In the genomic region with DNA sequence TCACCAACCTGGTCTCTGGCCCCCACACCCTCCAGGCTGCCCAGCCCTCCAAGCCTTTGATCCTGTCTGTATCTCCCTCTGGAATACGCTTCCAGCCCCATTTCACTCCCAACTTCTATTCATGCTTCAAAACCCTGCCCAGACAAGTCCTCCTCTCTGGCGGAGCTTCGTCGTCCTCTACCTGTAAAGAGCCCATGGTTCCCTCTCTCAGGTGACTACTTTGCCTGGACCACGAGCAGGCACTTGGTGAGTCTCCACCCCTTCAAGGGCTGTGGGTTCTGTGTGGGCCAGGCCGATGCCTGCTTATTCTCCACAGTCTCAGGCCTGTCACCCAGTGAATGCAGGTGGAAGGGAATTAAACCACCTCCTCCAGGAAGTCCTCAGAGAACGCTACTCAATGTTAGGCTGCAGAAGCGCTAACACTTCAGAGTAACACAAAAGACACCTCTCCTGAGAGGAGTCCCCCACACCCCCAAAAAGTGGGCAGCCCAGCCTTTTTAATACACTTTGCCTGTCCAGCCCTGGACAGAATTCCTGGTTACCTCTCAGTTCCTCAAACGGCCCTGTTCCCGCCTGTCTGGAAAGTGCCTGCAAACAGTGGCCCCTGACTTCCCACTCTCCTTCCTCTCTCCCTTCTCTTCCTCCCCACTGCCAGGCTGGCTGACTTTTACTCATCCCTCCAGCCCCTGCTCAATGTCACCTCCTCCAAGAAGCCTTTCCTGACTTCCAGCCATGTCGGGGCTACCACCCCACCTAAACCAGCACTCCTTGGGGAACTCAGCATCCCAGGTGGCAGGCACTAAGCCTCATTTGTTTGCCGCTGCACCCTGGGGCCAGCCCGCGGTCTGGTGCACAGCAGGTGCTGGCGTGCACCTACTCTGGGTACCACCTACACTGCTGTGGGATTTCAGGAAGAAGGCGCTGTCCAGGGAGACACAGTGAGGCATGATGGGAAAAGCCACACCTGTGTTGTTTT, we compare ENCODE assay signal across 14 cellular contexts. TPM values are rescaled to one million over a fixed set of nuclear protein-coding genes. Genes with fewer than 3 reads are reported as not detected.
DNase-seq lines count a peak whose midpoint lies in the region; ATAC-seq and TF ChIP-seq lines count a peak whose summit lies in the region.
"Had no signal": no experiment of that assay in that cellular context is flagged by ENCODE, and none has a peak within 500 bp of the region (broad histone marks: within the 10 kb centered on the region; RNA-seq: fewer than 3 reads in every experiment).

No MANE protein-coding gene starts in this region.

- no peaks in the 10 kb centered on the region for H3K9me2 ChIP-seq in OCI-LY7 (ENCODE audit: insufficient read depth, low read length)

- no TSS peak for BruUV-seq in OCI-LY7 (replicated peaks; lab: Mats Ljungman, UMichigan)

- H3K4me1 Mint-ChIP-seq in activated T-cell treated with anti-CD3 and anti-CD28 coated beads, Interleukin-2, amount 50 U/mL, for 72 hours (ENCODE audit: low read depth): peaks cover 100% of the 10 kb centered on the region
- peaks cover 100% of the 10 kb centered on the region for H3K4me1 Mint-ChIP-seq in dendritic cell treated with granulocyte-macrophage colony-stimulating factor and Interleukin-4, amounts not matched to agents 40 ng/mL and 50 ng/mL, for 4 days (ENCODE audit: low read depth)
- H3K4me1 Mint-ChIP-seq in stimulated activated naive B cell treated with anti-CD40 and anti-IgM and Interleukin-4, amounts not matched to agents 10 μg/mL and 1 μg/mL and 100 μg/mL, for 72 hours: peaks cover 80 to 99% of the 10 kb centered on the region in 2 donors

- H3K27ac Mint-ChIP-seq in activated T-cell treated with anti-CD3 and anti-CD28 coated beads, Interleukin-2, amount 50 U/mL, for 72 hours: peak overlapping the region; percentile 76
- H3K27ac Mint-ChIP-seq in dendritic cell treated with granulocyte-macrophage colony-stimulating factor and Interleukin-4, amounts not matched to agents 40 ng/mL and 50 ng/mL, for 4 days: peak overlapping the region; percentile 12
- peak overlapping the region; percentile 94 for H3K27ac Mint-ChIP-seq in stimulated activated naive B cell treated with anti-CD40 and anti-IgM and Interleukin-4, amounts not matched to agents 10 μg/mL and 1 μg/mL and 100 μg/mL, for 72 hours

- no peak for ATAC-seq in activated T-cell treated with anti-CD3 and anti-CD28 coated beads, Interleukin-2, amount 50 U/mL, for 72 hours (replicated peaks in 1 of 2)
- ATAC-seq in stimulated activated naive B cell treated with anti-CD40 and anti-IgM and Interleukin-4, amounts not matched to agents 10 μg/mL and 1 μg/mL and 100 μg/mL, for 72 hours (replicated peaks): no peak
- ATAC-seq: esophagus mucosa, right cardiac atrium had no signal

- POLR2A ChIA-PET in OCI-LY7 (lab: Charles Lee): no interaction called here

- CTCF ChIA-PET in OCI-LY7 (lab: Charles Lee; ENCODE audit: unreplicated experiment): no interaction called here

- peak overlapping the region; percentile 30 for H3K4me3 ChIP-seq in OCI-LY7 (ENCODE audit: low read depth, low read length, poor library complexity, severe bottlenecking)

- peaks cover 11% of the 10 kb centered on the region for H4K20me1 ChIP-seq in OCI-LY7 (ENCODE audit: insufficient read depth, low read length)

- H3K4me3 Mint-ChIP-seq in activated T-cell treated with anti-CD3 and anti-CD28 coated beads, Interleukin-2, amount 50 U/mL, for 72 hours: peak overlapping the region; percentile 64 to 98
- no peak overlapping the region for H3K4me3 Mint-ChIP-seq in dendritic cell treated with granulocyte-macrophage colony-stimulating factor and Interleukin-4, amounts not matched to agents 40 ng/mL and 50 ng/mL, for 4 days
- peak overlapping the region; percentile 43 to 48 for H3K4me3 Mint-ChIP-seq in stimulated activated naive B cell treated with anti-CD40 and anti-IgM and Interleukin-4, amounts not matched to agents 10 μg/mL and 1 μg/mL and 100 μg/mL, for 72 hours

- intact Hi-C loops in OCI-LY7 (cut with micrococcal nuclease; ENCODE audit: unreplicated experiment): no loop called here
- intact Hi-C loops in dendritic cell treated with granulocyte-macrophage colony-stimulating factor and Interleukin-4, amounts not matched to agents 40 ng/mL and 50 ng/mL, for 4 days (cut with micrococcal nuclease): no loop called here

- H3K27ac ChIP-seq in OCI-LY7 (ENCODE audit: low read depth, low read length, poor library complexity, severe bottlenecking): peak overlapping the region; percentile 49

- no peaks in the 10 kb centered on the region for H3K9me3 ChIP-seq in OCI-LY7 (ENCODE audit: low read length)

- peaks cover 97% of the 10 kb centered on the region for H3K4me1 ChIP-seq in OCI-LY7 (ENCODE audit: insufficient read depth, low read length, poor library complexity, severe bottlenecking)

- no peak for DNase-seq in activated T-cell treated with anti-CD3 and anti-CD28 coated beads, Interleukin-2, amount 50 U/mL, for 72 hours
- DNase-seq in activated T-cell treated with anti-CD3 and anti-CD28 coated beads for 4 hours (no peak), OCI-LY7 (ENCODE audit: low spot score) (peak; percentile 54), GM19238 (ENCODE audit: insufficient read length, low spot score) (no peak), NCI-H345 (lab: John Stamatoyannopoulos, UW) (no peak), ACHN (no peak)
- no peak for DNase-seq in stimulated activated naive B cell treated with anti-CD40 and anti-IgM and Interleukin-4, amounts not matched to agents 10 μg/mL and 1 μg/mL and 100 μg/mL, for 72 hours
- DNase-seq: central memory CD4-positive, alpha-beta T cell; NCI-H1436 treated with DMSO at 0.1 percent for 48 hours; NCI-H82 had no signal

- H3K4me2 ChIP-seq in OCI-LY7 (ENCODE audit: low read length): peak overlapping the region; percentile 69

- H3K27me3 Mint-ChIP-seq in activated T-cell treated with anti-CD3 and anti-CD28 coated beads, Interleukin-2, amount 50 U/mL, for 72 hours (ENCODE audit: low read depth): no peaks in the 10 kb centered on the region
- no peaks in the 10 kb centered on the region for H3K27me3 Mint-ChIP-seq in dendritic cell treated with granulocyte-macrophage colony-stimulating factor and Interleukin-4, amounts not matched to agents 40 ng/mL and 50 ng/mL, for 4 days
- H3K27me3 Mint-ChIP-seq in stimulated activated naive B cell treated with anti-CD40 and anti-IgM and Interleukin-4, amounts not matched to agents 10 μg/mL and 1 μg/mL and 100 μg/mL, for 72 hours: no peaks in the 10 kb centered on the region

- no peak for TF ChIP-seq CTCF in OCI-LY7 (conservative IDR thresholded peaks at IDR 0.05; ENCODE audit: low read length)

- peaks cover 48% of the 10 kb centered on the region; the same call in 1 of the 2 replicates for H3K79me2 ChIP-seq in OCI-LY7 (ENCODE audit: insufficient read depth, low read depth, low read length)

- no peaks in the 10 kb centered on the region for H3K9me3 Mint-ChIP-seq in activated T-cell treated with anti-CD3 and anti-CD28 coated beads, Interleukin-2, amount 50 U/mL, for 72 hours
- H3K9me3 Mint-ChIP-seq in dendritic cell treated with granulocyte-macrophage colony-stimulating factor and Interleukin-4, amounts not matched to agents 40 ng/mL and 50 ng/mL, for 4 days: no peaks in the 10 kb centered on the region
- H3K9me3 Mint-ChIP-seq in stimulated activated naive B cell treated with anti-CD40 and anti-IgM and Interleukin-4, amounts not matched to agents 10 μg/mL and 1 μg/mL and 100 μg/mL, for 72 hours: no peaks in the 10 kb centered on the region

- no peak overlapping the region for H2AFZ ChIP-seq in OCI-LY7 (ENCODE audit: low read length)

- H3K36me3 ChIP-seq in OCI-LY7 (ENCODE audit: insufficient read depth, low read length): peaks cover 96% of the 10 kb centered on the region

- H3K36me3 Mint-ChIP-seq in activated T-cell treated with anti-CD3 and anti-CD28 coated beads, Interleukin-2, amount 50 U/mL, for 72 hours (ENCODE audit: insufficient read depth in 2 of 2): peaks cover 23 to 43% of the 10 kb centered on the region in 2 donors
- peaks cover 96% of the 10 kb centered on the region for H3K36me3 Mint-ChIP-seq in dendritic cell treated with granulocyte-macrophage colony-stimulating factor and Interleukin-4, amounts not matched to agents 40 ng/mL and 50 ng/mL, for 4 days (ENCODE audit: low read depth)
- peaks cover 66 to 88% of the 10 kb centered on the region in 2 donors for H3K36me3 Mint-ChIP-seq in stimulated activated naive B cell treated with anti-CD40 and anti-IgM and Interleukin-4, amounts not matched to agents 10 μg/mL and 1 μg/mL and 100 μg/mL, for 72 hours

- in situ Hi-C loops in ACHN (cut with HindIII; ENCODE audit: low pct_ligation_motif_present, low pct_unique_long_range_greater_than_20kb, low sequenced_read_pairs): no loop called here

RNA-seq across cellular contexts. Expression of gene RAC2, which starts 9.0 kb away (rescaled TPM):
- total RNA-seq in activated T-cell treated with anti-CD3 and anti-CD28 coated beads, Interleukin-2, amount 50 U/mL, for 72 hours: 100 to 1,000 TPM; 620 to 681 TPM
- total RNA-seq in OCI-LY7 (2014; rRNA removed; shearing (Covaris generic)): 91.5 and 142 TPM in 2 replicates
- 321 and 331 TPM in 2 replicates for total RNA-seq in OCI-LY7 (2022)

RNA-seq across cellular contexts. Expression of gene SSTR3, which starts 22.7 kb away (rescaled TPM):
- total RNA-seq in activated T-cell treated with anti-CD3 and anti-CD28 coated beads, Interleukin-2, amount 50 U/mL, for 72 hours: 10 to 100 TPM in 1 of 2 donors, 1 to 10 TPM in 1; 10.0 to 14.6 TPM
- 0.05 and 0.25 TPM in 2 replicates for total RNA-seq in OCI-LY7 (2014; rRNA removed; shearing (Covaris generic))
- total RNA-seq in OCI-LY7 (2022): 0.30 TPM in 2 replicates
- total RNA-seq: esophagus mucosa, right cardiac atrium, ureter had no signal

RNA-seq across cellular contexts. Expression of gene C1QTNF6, which starts 47.0 kb away (rescaled TPM):
- 10 to 100 TPM; 22.7 to 30.0 TPM for total RNA-seq in activated T-cell treated with anti-CD3 and anti-CD28 coated beads, Interleukin-2, amount 50 U/mL, for 72 hours
- 6.8 and 7.3 TPM in 2 replicates for total RNA-seq in OCI-LY7 (2014; rRNA removed; shearing (Covaris generic))
- total RNA-seq in OCI-LY7 (2022): 18.7 and 19.6 TPM in 2 replicates

RNA-seq across cellular contexts. Expression of gene CYTH4, which starts 47.3 kb away (rescaled TPM):
- total RNA-seq in activated T-cell treated with anti-CD3 and anti-CD28 coated beads, Interleukin-2, amount 50 U/mL, for 72 hours: 10 to 100 TPM; 71.9 to 87.5 TPM
- 20.6 and 35.0 TPM in 2 replicates for total RNA-seq in OCI-LY7 (2014; rRNA removed; shearing (Covaris generic))
- 24.8 and 28.1 TPM in 2 replicates for total RNA-seq in OCI-LY7 (2022)

Comparison
In these comparisons a context has a peak if more than half of its experiments do, and no peak if none do; other contexts are left out.
1. H3K27ac Mint-ChIP-seq: peak in every context shown above with its lines; median percentile 94 in stimulated activated naive B cell treated with anti-CD40 and anti-IgM and Interleukin-4, amounts not matched to agents 10 μg/mL and 1 μg/mL and 100 μg/mL, for 72 hours; 76 in activated T-cell treated with anti-CD3 and anti-CD28 coated beads, Interleukin-2, amount 50 U/mL, for 72 hours; 12 in dendritic cell treated with granulocyte-macrophage colony-stimulating factor and Interleukin-4, amounts not matched to agents 40 ng/mL and 50 ng/mL, for 4 days.
2. RNA of gene SSTR3, which starts 22.7 kb away (total RNA-seq): 10.0 to 14.6 TPM in activated T-cell treated with anti-CD3 and anti-CD28 coated beads, Interleukin-2, amount 50 U/mL, for 72 hours; 0.05 to 0.30 TPM in OCI-LY7; every median in the first group is over 4 times any median in the second.